ENCODE assay signal across 24 cellular contexts in genomic region chr17:27797390-27798091, GRCh38. TPM values are rescaled to one million over a fixed set of nuclear protein-coding genes. Genes with fewer than 3 reads are reported as not detected.
A peak's percentile ranks its signal among the peaks of the same experiment; 100 is the strongest.
DNase-seq lines count a peak whose midpoint lies in the region; ATAC-seq, FAIRE-seq and TF ChIP-seq lines count a peak whose summit lies in the region.
"Had no signal": no experiment of that assay in that cellular context is flagged by ENCODE, and none has a peak within 500 bp of the region (broad histone marks: within the 10 kb centered on the region; RNA-seq: fewer than 3 reads in every experiment).

No MANE protein-coding gene starts in this region.

- TF ChIP-seq EP300 in SK-N-SH (IDR thresholded peaks at IDR 0.05; ENCODE audit: borderline replicate concordance in 1 of 2, low read depth in 1 of 2, low read length in 1 of 2), result no peak

- no peaks in the 10 kb centered on the region for H3K36me3 Mint-ChIP-seq in activated CD8-positive, alpha-beta T cell treated with anti-CD3 and anti-CD28 coated beads for 36 hours (ENCODE audit: low read depth)
- no peaks in the 10 kb centered on the region for H3K36me3 Mint-ChIP-seq in activated CD8-positive, alpha-beta T cell treated with anti-CD3 and anti-CD28 coated beads, Interleukin-2, amount 10 ng/mL, durations not matched to agents 7 days and 5 days (ENCODE audit: low read depth)

- FAIRE-seq in urothelium cell line (lab: Jason Lieb, UNC), result peak; percentile 13
- FAIRE-seq: GM12891 had no signal

- no peaks in the 10 kb centered on the region for H3K79me2 ChIP-seq in PC-9 (ENCODE audit: low read depth)
- no peaks in the 10 kb centered on the region for H3K79me2 ChIP-seq in hepatocyte
- H3K79me2 ChIP-seq in SK-N-SH (ENCODE audit: insufficient read depth), result no peaks in the 10 kb centered on the region

- DNase-seq in activated CD8-positive, alpha-beta T cell treated with anti-CD3 and anti-CD28 coated beads for 36 hours, result peak; percentile 28
- no peak for DNase-seq in activated CD8-positive, alpha-beta T cell treated with anti-CD3 and anti-CD28 coated beads, Interleukin-2, amount 10 ng/mL, durations not matched to agents 7 days and 5 days
- peak in 1 of 2 experiments; percentile 76 for DNase-seq in PC-9
- peak; percentile 80 for DNase-seq in hepatocyte (ENCODE audit: low spot score)
- DNase-seq in urothelium cell line (ENCODE audit: low spot score), result no peak
- no peak for DNase-seq in SK-N-SH
- DNase-seq in right cardiac atrium, result no peak
- DNase-seq: activated CD4-positive, alpha-beta T cell treated with anti-CD3 and anti-CD28 coated beads for 4 hours; activated T-cell treated with anti-CD3 and anti-CD28 coated beads, Interleukin-2, amount 50 U/mL, for 4 hours; DMS79 treated with DMSO at 0.1 percent for 48 hours; GM23248; hippocampal formation; MG63; NCI-H2029; NCI-H510A; OCI-M1; stimulated activated CD4-positive, alpha-beta T cell treated with anti-CD3 and anti-CD28 coated beads, Interleukin-4, amount 100 ng/mL, for 4 hours; T1000; thyroid gland had no signal

- no TSS peak for BruUV-seq in PC-9 (replicated peaks; lab: Mats Ljungman, UMichigan)

- no peak overlapping the region for H3K4me3 Mint-ChIP-seq in activated CD8-positive, alpha-beta T cell treated with anti-CD3 and anti-CD28 coated beads for 36 hours
- no peak overlapping the region for H3K4me3 Mint-ChIP-seq in activated CD8-positive, alpha-beta T cell treated with anti-CD3 and anti-CD28 coated beads, Interleukin-2, amount 10 ng/mL, durations not matched to agents 7 days and 5 days
- H3K4me3 Mint-ChIP-seq: activated T-cell treated with anti-CD3 and anti-CD28 coated beads, Interleukin-2, amount 50 U/mL, for 4 hours had no signal

- no peak for TF ChIP-seq RAD21 in SK-N-SH (IDR thresholded peaks at IDR 0.05; ENCODE audit: low read length)

- H4K20me1 ChIP-seq in PC-9 (ENCODE audit: insufficient read depth) (no peaks in the 10 kb centered on the region), hepatocyte (ENCODE audit: insufficient read depth, poor library complexity, severe bottlenecking) (no peaks in the 10 kb centered on the region), SK-N-SH (ENCODE audit: insufficient read depth) (no peaks in the 10 kb centered on the region)

- no peak overlapping the region for H2AFZ ChIP-seq in PC-9
- no peak overlapping the region for H2AFZ ChIP-seq in hepatocyte
- H2AFZ ChIP-seq in SK-N-SH (ENCODE audit: low read depth), result no peak overlapping the region
- H2AFZ ChIP-seq: GM23248 had no signal

- H3K9me2 ChIP-seq in PC-9 (ENCODE audit: insufficient read depth) (no peaks in the 10 kb centered on the region), hepatocyte (replicated peaks; ENCODE audit: insufficient read depth) (no peaks in the 10 kb centered on the region), SK-N-SH (no peaks in the 10 kb centered on the region)

- 52% methylated on average over 9 of the region's 9 CpGs for WGBS in hepatocyte (ENCODE audit: low lambda C conversion rate, missing lambda C conversion rate)
- 56% methylated on average over 9 of the region's 9 CpGs for WGBS in SK-N-SH (ENCODE audit: low lambda C conversion rate)
- WGBS in right cardiac atrium, result 76% methylated on average over 9 of the region's 9 CpGs

- no peak overlapping the region for H3K9ac ChIP-seq in SK-N-SH
- H3K9ac ChIP-seq: GM23248 had no signal

- H3K27me3 ChIP-seq in PC-9 (ENCODE audit: insufficient read depth, low read depth) (peaks cover 29% of the 10 kb centered on the region), hepatocyte (peaks cover 5% of the 10 kb centered on the region), SK-N-SH (ENCODE audit: insufficient read depth) (peaks cover 7% of the 10 kb centered on the region), right cardiac atrium (ENCODE audit: control insufficient read depth, insufficient read depth) (no peaks in the 10 kb centered on the region)
- H3K27me3 ChIP-seq: MG63 had no signal

- H3K4me3 ChIP-seq in PC-9, result no peak overlapping the region
- no peak overlapping the region for H3K4me3 ChIP-seq in hepatocyte
- H3K4me3 ChIP-seq in SK-N-SH (ENCODE audit: low read depth in 2 of 2, low read length in 1 of 2), result no peak overlapping the region
- H3K4me3 ChIP-seq in right cardiac atrium (ENCODE audit: low read length), result no peak overlapping the region
- H3K4me3 ChIP-seq: GM23248, MG63, thyroid gland had no signal

- H3K36me3 ChIP-seq in PC-9 (ENCODE audit: low read depth) (no peaks in the 10 kb centered on the region), hepatocyte (replicated peaks; ENCODE audit: insufficient read depth, low read depth) (no peaks in the 10 kb centered on the region), SK-N-SH (replicated peaks in 1 of 2; ENCODE audit: control insufficient read depth in 1 of 2, insufficient read depth in 2 of 2, low read length in 1 of 2) (no peaks in the 10 kb centered on the region)
- H3K36me3 ChIP-seq: MG63, thyroid gland had no signal

- peaks cover 23% of the 10 kb centered on the region for H3K27me3 Mint-ChIP-seq in activated CD8-positive, alpha-beta T cell treated with anti-CD3 and anti-CD28 coated beads for 36 hours
- peaks cover 37% of the 10 kb centered on the region for H3K27me3 Mint-ChIP-seq in activated CD8-positive, alpha-beta T cell treated with anti-CD3 and anti-CD28 coated beads, Interleukin-2, amount 10 ng/mL, durations not matched to agents 7 days and 5 days (ENCODE audit: low read depth)

- no peak overlapping the region for H3K27ac ChIP-seq in PC-9
- peak overlapping the region; percentile 90 for H3K27ac ChIP-seq in hepatocyte
- no peak overlapping the region for H3K27ac ChIP-seq in SK-N-SH (ENCODE audit: low read depth in 2 of 2, low read length in 1 of 2)
- no peak overlapping the region for H3K27ac ChIP-seq in right cardiac atrium (ENCODE audit: low read length)
- H3K27ac ChIP-seq: C4-2B, GM23248, thyroid gland had no signal

- no peak for TF ChIP-seq CTCF in activated CD8-positive, alpha-beta T cell treated with anti-CD3 and anti-CD28 coated beads for 36 hours (IDR thresholded peaks at IDR 0.05)
- TF ChIP-seq CTCF in PC-9 (conservative IDR thresholded peaks at IDR 0.05), result no peak; the same call in 1 of the 2 replicates
- TF ChIP-seq CTCF in hepatocyte (IDR thresholded peaks at IDR 0.05; ENCODE audit: poor library complexity), result peak; percentile 7
- TF ChIP-seq CTCF in SK-N-SH (IDR thresholded peaks at IDR 0.05), result no peak

- POLR2A ChIA-PET in activated CD8-positive, alpha-beta T cell treated with anti-CD3 and anti-CD28 coated beads for 36 hours (lab: Charles Lee), result no interaction called here
- POLR2A ChIA-PET in activated CD8-positive, alpha-beta T cell treated with anti-CD3 and anti-CD28 coated beads, Interleukin-2, amount 10 ng/mL, durations not matched to agents 7 days and 5 days (lab: Charles Lee), result no interaction called here
- POLR2A ChIA-PET in PC-9 (lab: Charles Lee; ENCODE audit: unreplicated experiment), result no interaction called here
- POLR2A ChIA-PET in SK-N-SH (lab: Yijun Ruan, JAX), result no interaction called here

- peak; percentile 17 for ATAC-seq in activated CD8-positive, alpha-beta T cell treated with anti-CD3 and anti-CD28 coated beads for 36 hours
- ATAC-seq in activated CD8-positive, alpha-beta T cell treated with anti-CD3 and anti-CD28 coated beads, Interleukin-2, amount 10 ng/mL, durations not matched to agents 7 days and 5 days, result no peak
- ATAC-seq in HG03135 (IDR thresholded peaks at IDR 0.05; ENCODE audit: unreplicated experiment), result no peak
- ATAC-seq in right cardiac atrium, result no peak
- ATAC-seq: activated T-cell treated with anti-CD3 and anti-CD28 coated beads, Interleukin-2, amount 50 U/mL, for 4 hours had no signal

- no peak overlapping the region for H3K27ac Mint-ChIP-seq in activated CD8-positive, alpha-beta T cell treated with anti-CD3 and anti-CD28 coated beads for 36 hours
- no peak overlapping the region for H3K27ac Mint-ChIP-seq in activated CD8-positive, alpha-beta T cell treated with anti-CD3 and anti-CD28 coated beads, Interleukin-2, amount 10 ng/mL, durations not matched to agents 7 days and 5 days

- intact Hi-C loops in activated CD8-positive, alpha-beta T cell treated with anti-CD3 and anti-CD28 coated beads for 36 hours (cut with micrococcal nuclease), result no loop called here
- intact Hi-C loops in PC-9 (cut with micrococcal nuclease; ENCODE audit: unreplicated experiment) (loop anchor here (10.0 kb wide), 1 partner anchor 387 kb away; no protein-coding TSS in a partner anchor), right cardiac atrium (cut with DNase I) (no loop called here)

- no peaks in the 10 kb centered on the region for H3K9me3 ChIP-seq in PC-9 (ENCODE audit: insufficient read depth, low read depth)
- H3K9me3 ChIP-seq in hepatocyte (ENCODE audit: low read depth), result no peaks in the 10 kb centered on the region
- H3K9me3 ChIP-seq in SK-N-SH, result no peaks in the 10 kb centered on the region
- H3K9me3 ChIP-seq in right cardiac atrium (ENCODE audit: control insufficient read depth, low read length), result no peaks in the 10 kb centered on the region
- H3K9me3 ChIP-seq: MG63, thyroid gland had no signal

- H3K4me1 ChIP-seq in PC-9 (replicated peaks; ENCODE audit: insufficient read depth) (peaks cover 11% of the 10 kb centered on the region), hepatocyte (ENCODE audit: insufficient read depth) (peaks cover 16% of the 10 kb centered on the region), SK-N-SH (ENCODE audit: control insufficient read depth in 1 of 2, insufficient read depth in 2 of 2, low read depth in 1 of 2, low read length in 1 of 2) (peaks cover 0 to 3% of the 10 kb centered on the region in 2 experiments; a peak in 1 of 4 replicates), right cardiac atrium (ENCODE audit: control insufficient read depth, insufficient read depth, low read length) (no peaks in the 10 kb centered on the region)

- H3F3A ChIP-seq in PC-9 (ENCODE audit: insufficient read depth, low read depth), result peaks cover 5% of the 10 kb centered on the region; the same call in 1 of the 2 replicates
- no peaks in the 10 kb centered on the region for H3F3A ChIP-seq in SK-N-SH (replicated peaks; ENCODE audit: insufficient read depth)

- H3K4me1 Mint-ChIP-seq in activated CD8-positive, alpha-beta T cell treated with anti-CD3 and anti-CD28 coated beads for 36 hours (ENCODE audit: low read depth), result peaks cover 4% of the 10 kb centered on the region
- H3K4me1 Mint-ChIP-seq in activated CD8-positive, alpha-beta T cell treated with anti-CD3 and anti-CD28 coated beads, Interleukin-2, amount 10 ng/mL, durations not matched to agents 7 days and 5 days (ENCODE audit: low read depth), result peaks cover 7% of the 10 kb centered on the region

- CTCF ChIA-PET in activated CD8-positive, alpha-beta T cell treated with anti-CD3 and anti-CD28 coated beads for 36 hours (lab: Charles Lee), result interaction anchor here (1.3 to 18.3 kb wide), 4 partner anchors 8 to 83 kb away, joined by 3 to 601 read pairs (median 12); no protein-coding TSS in a partner anchor
- CTCF ChIA-PET in activated CD8-positive, alpha-beta T cell treated with anti-CD3 and anti-CD28 coated beads, Interleukin-2, amount 10 ng/mL, durations not matched to agents 7 days and 5 days (lab: Charles Lee), result interaction anchor here (0.7 to 17.4 kb wide), 4 partner anchors 8 to 454 kb away, joined by 3 to 654 read pairs (median 8); no protein-coding TSS in a partner anchor
- CTCF ChIA-PET in PC-9 (lab: Charles Lee) (interaction anchor here (0.9 to 1.4 kb wide), 2 partner anchors 41 to 96 kb away, joined by 3 to 4 read pairs; partner anchors contain the start of gene LYRM9), SK-N-SH (lab: Yijun Ruan, JAX) (interaction anchor here (1.1 to 4.7 kb wide), 3 partner anchors 7 to 82 kb away, joined by 3 to 41 read pairs (median 18); no protein-coding TSS in a partner anchor)

- H3K9me3 Mint-ChIP-seq in activated CD8-positive, alpha-beta T cell treated with anti-CD3 and anti-CD28 coated beads for 36 hours, result no peaks in the 10 kb centered on the region
- no peaks in the 10 kb centered on the region for H3K9me3 Mint-ChIP-seq in activated CD8-positive, alpha-beta T cell treated with anti-CD3 and anti-CD28 coated beads, Interleukin-2, amount 10 ng/mL, durations not matched to agents 7 days and 5 days (ENCODE audit: insufficient read depth)
- H3K9me3 Mint-ChIP-seq: activated T-cell treated with anti-CD3 and anti-CD28 coated beads, Interleukin-2, amount 50 U/mL, for 4 hours had no signal

- H3K4me2 ChIP-seq in PC-9 (peak overlapping the region; percentile 31; the same call in 1 of the 2 replicates), hepatocyte (peak overlapping the region; percentile 27), SK-N-SH (no peak overlapping the region)

RNA-seq across cellular contexts. Expression of gene NOS2, which starts 2.8 kb away (rescaled TPM):
- total RNA-seq in activated CD8-positive, alpha-beta T cell treated with anti-CD3 and anti-CD28 coated beads for 36 hours, result not detected
- total RNA-seq in activated CD8-positive, alpha-beta T cell treated with anti-CD3 and anti-CD28 coated beads, Interleukin-2, amount 10 ng/mL, durations not matched to agents 7 days and 5 days, result not detected
- not detected in 2 replicates for total RNA-seq in PC-9 (2021)
- total RNA-seq in hepatocyte, result 6.7 TPM in 2 replicates
- polyA plus RNA-seq in hepatocyte, result 2.5 and 7.9 TPM in 2 replicates
- not detected in 2 replicates for polyA plus RNA-seq in SK-N-SH (2012; rRNA removed)
- polyA plus RNA-seq in SK-N-SH (2012; cell fraction: cytosol; rRNA removed), result under 0.01 and 0.03 TPM in 2 replicates
- 0.01 and 0.05 TPM in 2 replicates for polyA plus RNA-seq in SK-N-SH (2012; cell fraction: nucleus; rRNA removed)
- total RNA-seq in right cardiac atrium, result under 1 TPM in 2 of 4 donors, not detected in 2; 0.08 to 0.09 TPM
- 0.02 TPM for polyA plus RNA-seq in right cardiac atrium
- total RNA-seq: A172; activated T-cell treated with anti-CD3 and anti-CD28 coated beads, Interleukin-2, amount 50 U/mL, for 4 hours; GM23248 had no signal
- polyA plus RNA-seq: fibroblast of lung, GM23248 had no signal

Comparison
In these comparisons a context has a peak if more than half of its experiments do, and no peak if none do; other contexts are left out.
1. DNase-seq: peak in activated CD8-positive, alpha-beta T cell treated with anti-CD3 and anti-CD28 coated beads for 36 hours (single experiment) and hepatocyte (single experiment); none in activated CD8-positive, alpha-beta T cell treated with anti-CD3 and anti-CD28 coated beads, Interleukin-2, amount 10 ng/mL, durations not matched to agents 7 days and 5 days (single experiment), urothelium cell line (single experiment), SK-N-SH (single experiment) and right cardiac atrium (0 of 3).